ENCODE assay signal across 16 cellular contexts in the genomic region with DNA sequence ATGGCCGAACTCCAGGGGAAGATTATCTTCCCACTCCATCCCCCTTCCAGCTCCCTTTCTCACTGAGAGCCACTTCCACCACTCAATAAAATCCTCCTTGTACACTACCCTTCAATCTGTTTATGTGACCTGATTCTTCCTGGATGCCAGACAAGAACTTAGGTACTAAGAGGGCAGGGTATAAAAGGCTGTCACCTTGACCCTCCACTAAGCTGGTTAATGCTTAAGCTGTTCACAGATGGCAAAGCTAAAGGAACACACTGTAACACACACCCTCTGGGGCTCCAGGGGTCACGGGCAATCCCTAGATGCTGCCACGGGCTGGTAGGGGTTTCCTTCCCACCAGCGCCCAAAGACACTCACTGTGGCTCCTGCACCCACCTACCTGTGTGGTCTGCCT. TPM values are rescaled to one million over a fixed set of nuclear protein-coding genes. Genes with fewer than 3 reads are reported as not detected.
A peak's percentile ranks its signal among the peaks of the same experiment; 100 is the strongest.
DNase-seq lines count a peak whose midpoint lies in the region; ATAC-seq, FAIRE-seq and TF ChIP-seq lines count a peak whose summit lies in the region.
"Had no signal": no experiment of that assay in that cellular context is flagged by ENCODE, and none has a peak within 500 bp of the region (broad histone marks: within the 10 kb centered on the region; RNA-seq: fewer than 3 reads in every experiment).

No MANE protein-coding gene starts in this region.

- peak overlapping the region in 5 of 10 donors; percentile 7 to 75 (median 58) for H3K4me3 Mint-ChIP-seq in naive thymus-derived CD4-positive, alpha-beta T cell
- H3K4me3 Mint-ChIP-seq in stimulated activated effector memory CD8-positive, alpha-beta T cell treated with anti-CD3 and anti-CD28 coated beads, Interleukin-12 subunit alpha, Interleukin-12 subunit beta, amount 100 ng/mL, for 72 hours: no peak overlapping the region
- H3K4me3 Mint-ChIP-seq: CD14-positive monocyte; CD8-positive, alpha-beta T cell; H9 had no signal

- H2AFZ ChIP-seq in K562 (ENCODE audit: low read depth, low read length): no peak overlapping the region

- H3K9me3 Mint-ChIP-seq in naive thymus-derived CD4-positive, alpha-beta T cell: peaks cover 0 to 10% (median 5%) of the 10 kb centered on the region in 11 donors
- H3K9me3 Mint-ChIP-seq in stimulated activated effector memory CD8-positive, alpha-beta T cell treated with anti-CD3 and anti-CD28 coated beads, Interleukin-12 subunit alpha, Interleukin-12 subunit beta, amount 100 ng/mL, for 72 hours: no peaks in the 10 kb centered on the region
- H3K9me3 Mint-ChIP-seq: CD8-positive, alpha-beta T cell had no signal

- H3K4me1 Mint-ChIP-seq in naive thymus-derived CD4-positive, alpha-beta T cell: peaks cover 45 to 93% (median 71%) of the 10 kb centered on the region in 7 donors
- peaks cover 24% of the 10 kb centered on the region for H3K4me1 Mint-ChIP-seq in stimulated activated effector memory CD8-positive, alpha-beta T cell treated with anti-CD3 and anti-CD28 coated beads, Interleukin-12 subunit alpha, Interleukin-12 subunit beta, amount 100 ng/mL, for 72 hours
- H3K4me1 Mint-ChIP-seq: H9 had no signal

- no peaks in the 10 kb centered on the region for H3K36me3 ChIP-seq in K562 (ENCODE audit: control insufficient read depth, insufficient read depth, low read length)
- no peaks in the 10 kb centered on the region for H3K36me3 ChIP-seq in naive thymus-derived CD4-positive, alpha-beta T cell (ENCODE audit: control insufficient read depth in 2 of 3, insufficient read depth in 3 of 3, low read length in 3 of 3)
- H3K36me3 ChIP-seq: BLaER1 had no signal

- H3K79me2 ChIP-seq in K562 (ENCODE audit: control insufficient read depth, insufficient read depth, low read length): no peaks in the 10 kb centered on the region

- H3K9me1 ChIP-seq in K562 (ENCODE audit: control insufficient read depth, insufficient read depth, low read length): no peaks in the 10 kb centered on the region

- H4K20me1 ChIP-seq in K562 (replicated peaks; ENCODE audit: control insufficient read depth, insufficient read depth, low read length): no peaks in the 10 kb centered on the region
- H4K20me1 ChIP-seq: BLaER1 had no signal

- POLR2A ChIA-PET in K562 (lab: Yijun Ruan, JAX): no interaction called here
- POLR2A ChIA-PET in naive thymus-derived CD4-positive, alpha-beta T cell (lab: Charles Lee): interaction anchor here (1.0 to 4.2 kb wide), 5 partner anchors 14 to 62 kb away, joined by 3 to 46 read pairs (median 5); a partner anchor contains a TSS

- H3K27ac ChIP-seq in K562 (ENCODE audit: extremely low read depth, low read depth, low read length): no peak overlapping the region
- H3K27ac ChIP-seq in naive thymus-derived CD4-positive, alpha-beta T cell (ENCODE audit: low read depth, low read length): no peak overlapping the region
- H3K27ac ChIP-seq: BLaER1 had no signal

- no peak for TF ChIP-seq POLR2A in K562 (conservative IDR thresholded peaks at IDR 0.05)

- peak overlapping the region in 7 of 9 donors; percentile 17 to 99 (median 86) for H3K27ac Mint-ChIP-seq in naive thymus-derived CD4-positive, alpha-beta T cell
- H3K27ac Mint-ChIP-seq in stimulated activated effector memory CD8-positive, alpha-beta T cell treated with anti-CD3 and anti-CD28 coated beads, Interleukin-12 subunit alpha, Interleukin-12 subunit beta, amount 100 ng/mL, for 72 hours: no peak overlapping the region
- H3K27ac Mint-ChIP-seq: CD14-positive monocyte, H9 had no signal

- H3K4me3 ChIP-seq in K562: no peak overlapping the region
- H3K4me3 ChIP-seq in naive thymus-derived CD4-positive, alpha-beta T cell (ENCODE audit: low read length): no peak overlapping the region
- H3K4me3 ChIP-seq: BLaER1, GM12878 had no signal

- H3K36me3 Mint-ChIP-seq in naive thymus-derived CD4-positive, alpha-beta T cell: peaks cover 0 to 30% (median 5%) of the 10 kb centered on the region in 5 donors
- H3K36me3 Mint-ChIP-seq in stimulated activated effector memory CD8-positive, alpha-beta T cell treated with anti-CD3 and anti-CD28 coated beads, Interleukin-12 subunit alpha, Interleukin-12 subunit beta, amount 100 ng/mL, for 72 hours: no peaks in the 10 kb centered on the region
- H3K36me3 Mint-ChIP-seq: CD8-positive, alpha-beta T cell had no signal

- intact Hi-C loops in K562 (cut with micrococcal nuclease) (no loop called here), cardiac septum (cut with DNase I) (loop anchor here (5.0 kb wide), 1 partner anchor 56 kb away; no protein-coding TSS in a partner anchor)
- intact Hi-C loops in naive thymus-derived CD4-positive, alpha-beta T cell (cut with micrococcal nuclease): loop anchor here in 1 of 2 donors (5.0 kb wide), 1 partner anchor 39 kb away; no protein-coding TSS in a partner anchor

- 39% methylated on average over 4 of the region's 4 CpGs for WGBS in K562 (ENCODE audit: insufficient coverage, low coverage, missing lambda C conversion rate)

- CTCF ChIA-PET in K562 (lab: Yijun Ruan, JAX; ENCODE audit: low intra/inter-chr PET ratio): no interaction called here
- CTCF ChIA-PET in naive thymus-derived CD4-positive, alpha-beta T cell (lab: Charles Lee): interaction anchor here (0.7 kb wide), 1 partner anchor 75 kb away, joined by 6 read pairs; no protein-coding TSS in a partner anchor

- TF ChIP-seq EP300 in K562 (IDR thresholded peaks at IDR 0.05; ENCODE audit: low read length): no peak

- ATAC-seq in K562: no peak
- no peak for ATAC-seq in naive thymus-derived CD4-positive, alpha-beta T cell
- no peak for ATAC-seq in stimulated activated effector memory CD8-positive, alpha-beta T cell treated with anti-CD3 and anti-CD28 coated beads, Interleukin-12 subunit alpha, Interleukin-12 subunit beta, amount 100 ng/mL, for 72 hours
- ATAC-seq: CD8-positive, alpha-beta T cell; GM12878 had no signal

- no peak overlapping the region for H3K9ac ChIP-seq in K562 (ENCODE audit: insufficient read depth in 1 of 2, low read depth in 2 of 2, low read length in 2 of 2)
- H3K9ac ChIP-seq: BLaER1 had no signal

- no TSS peak for BruUV-seq in K562 (replicated peaks; lab: Mats Ljungman, UMichigan)

- in situ Hi-C loops in K562 (cut with MboI): no loop called here

- peaks cover 0 to 2% (median 0%) of the 10 kb centered on the region in 5 donors for H3K27me3 Mint-ChIP-seq in naive thymus-derived CD4-positive, alpha-beta T cell

- H3K4me2 ChIP-seq in K562 (ENCODE audit: insufficient read depth, low read length): no peak overlapping the region
- H3K4me2 ChIP-seq: BLaER1 had no signal

- no peaks in the 10 kb centered on the region for H3K27me3 ChIP-seq in K562 (ENCODE audit: control insufficient read depth in 2 of 2, insufficient read depth in 2 of 2, low read length in 2 of 2)
- no peaks in the 10 kb centered on the region for H3K27me3 ChIP-seq in naive thymus-derived CD4-positive, alpha-beta T cell (ENCODE audit: control insufficient read depth in 2 of 2, insufficient read depth in 2 of 2, low read length in 2 of 2)
- H3K27me3 ChIP-seq: BLaER1 had no signal

- FAIRE-seq in K562 (lab: Jason Lieb, UNC): no peak
- FAIRE-seq: GM12878, H1 had no signal

- DNase-seq in activated CD8-positive, alpha-beta memory T cell treated with anti-CD3 and anti-CD28 coated beads, Interleukin-2, amount 50 U/mL, for 48 hours: peak; percentile 29
- no peak for DNase-seq in activated CD8-positive, alpha-beta memory T cell treated with anti-CD3 and anti-CD28 coated beads, Interleukin-2, amount 50 U/mL, for 4 hours
- DNase-seq in K562 (ENCODE audit: extremely low read depth in 1 of 4, low spot score in 3 of 4) (no peak), T-helper 2 cell (no peak), cardiac septum (ENCODE audit: low spot score) (no peak)
- DNase-seq in naive thymus-derived CD4-positive, alpha-beta T cell: no peak
- DNase-seq in stimulated activated effector memory CD8-positive, alpha-beta T cell treated with anti-CD3 and anti-CD28 coated beads, Interleukin-12 subunit alpha, Interleukin-12 subunit beta, amount 100 ng/mL, for 72 hours (ENCODE audit: low spot score in 2 of 2): no peak
- DNase-seq: 8988T; Calu3; CD8-positive, alpha-beta T cell; DMS79 treated with DMSO at 0.1 percent for 48 hours; H9 had no signal

- peaks cover 3 to 5% of the 10 kb centered on the region in 2 experiments; a peak in 4 of 5 replicates for H3K4me1 ChIP-seq in K562 (replicated peaks in 1 of 2; ENCODE audit: control insufficient read depth in 2 of 2, insufficient read depth in 2 of 2, low read length in 2 of 2)
- H3K4me1 ChIP-seq in naive thymus-derived CD4-positive, alpha-beta T cell (ENCODE audit: control insufficient read depth in 2 of 2, insufficient read depth in 2 of 2, low read length in 2 of 2): peaks cover 12 to 86% of the 10 kb centered on the region in 2 donors

- TF ChIP-seq CTCF in K562 (IDR thresholded peaks at IDR 0.05 in 2 of 3, conservative IDR thresholded peaks at IDR 0.05 in 1 of 3; ENCODE audit: insufficient read depth in 2 of 3, low read depth in 1 of 3, low read length in 3 of 3): no peak

- H3K9me3 ChIP-seq in K562 (replicated peaks; ENCODE audit: control insufficient read depth, insufficient read depth, low read depth, low read length): peaks cover 5% of the 10 kb centered on the region
- no peaks in the 10 kb centered on the region for H3K9me3 ChIP-seq in naive thymus-derived CD4-positive, alpha-beta T cell (ENCODE audit: control insufficient read depth in 2 of 3, low read length in 3 of 3)

- no peak for TF ChIP-seq RAD21 in K562 (CRISPR knock-in tag; conservative IDR thresholded peaks at IDR 0.05 in 1 of 2, IDR thresholded peaks at IDR 0.05 in 1 of 2)

TF ChIP-seq in K562, 482 proteins besides CTCF, POLR2A, EP300 and RAD21 (continues in another document):
- TF ChIP-seq ESRRA (IDR thresholded peaks at IDR 0.05; ENCODE audit: borderline replicate concordance, low read depth): no peak

RNA-seq across cellular contexts. Expression of a gene that starts 58.6 kb away (rescaled TPM):
- 26.8 and 77.1 TPM in 2 replicates for total RNA-seq in K562 (2011; cell fraction: chromatin; rRNA removed; ENCODE audit: low replicate concordance)
- 10.4 and 21.0 TPM in 2 replicates for total RNA-seq in K562 (2011; cell fraction: nucleolus; rRNA removed)
- 19.9 and 23.6 TPM in 2 replicates for total RNA-seq in K562 (2011; cell fraction: nucleoplasm; rRNA removed)
- total RNA-seq in K562 (2014; rRNA removed) (7.9 and 8.5 TPM in 2 replicates), K562 (2014; rRNA removed; fragmentation: Illumina TruSeq; extraction: Trizol) (14.6 and 18.5 TPM in 2 replicates), K562 (2015; rRNA removed; fragmentation: Illumina TruSeq; extraction: Trizol) (14.4 and 16.2 TPM in 2 replicates), K562 (2021) (17.7 and 18.2 TPM in 2 replicates), cardiac septum (131 TPM)
- polyA plus RNA-seq in K562 (2011; rRNA removed) (16.7 and 27.0 TPM in 2 replicates), K562 (2014; fragmentation: Illumina TruSeq; extraction: Trizol) (7.9 and 11.0 TPM in 2 replicates), K562 (2014; fragmentation: Nextera tagmentation; extraction: Ambion mirVana) (1 to 10 TPM; 2.0 to 2.3 TPM), K562 (2014; rRNA removed) (4.5 and 5.3 TPM in 2 replicates)
- 5.8 and 7.8 TPM in 2 replicates for polyA plus RNA-seq in K562 (2011; cell fraction: cytosol; rRNA removed)
- 20.0 and 24.0 TPM in 2 replicates for polyA plus RNA-seq in K562 (2011; cell fraction: nucleus; rRNA removed)
- 7.3 and 7.8 TPM in 2 replicates for polyA plus RNA-seq in K562 (2012)
- 98.7 and 113 TPM in 2 replicates for polyA minus RNA-seq in K562 (2011; rRNA and poly(A)+ RNA removed)
- 12.9 and 37.6 TPM in 2 replicates for polyA minus RNA-seq in K562 (2011; cell fraction: cytosol; rRNA and poly(A)+ RNA removed)
- 15.9 and 33.5 TPM in 2 replicates for polyA minus RNA-seq in K562 (2011; cell fraction: nucleus; rRNA and poly(A)+ RNA removed)
- 100 to 1,000 TPM; 101 to 372 (median 346) TPM for total RNA-seq in naive thymus-derived CD4-positive, alpha-beta T cell
- polyA plus RNA-seq in naive thymus-derived CD4-positive, alpha-beta T cell: 100 to 1,000 TPM; 130 to 148 TPM
